Comparison of ENCODE assay signal across 23 cellular contexts in the genomic region with DNA sequence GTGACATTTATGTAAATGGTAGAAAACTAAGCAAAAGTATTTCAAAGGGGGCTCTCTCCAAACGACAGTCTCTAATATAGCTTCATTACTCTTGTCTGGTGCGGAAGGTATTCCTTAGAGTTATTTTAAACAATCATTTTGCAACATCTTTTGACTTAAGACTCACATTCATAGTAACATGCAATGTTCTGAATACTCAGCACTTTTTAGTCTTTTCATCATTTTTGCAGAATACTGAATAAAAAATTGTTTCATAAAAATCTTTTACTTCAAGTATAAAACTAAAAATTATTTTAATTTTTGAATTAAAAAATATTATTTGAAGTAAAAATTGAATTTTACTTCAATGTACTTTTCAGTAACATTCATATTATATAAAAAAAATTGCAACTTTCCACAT.
A peak's percentile ranks its signal among the peaks of the same experiment; 100 is the strongest.
DNase-seq lines count a peak whose midpoint lies in the region; ATAC-seq, FAIRE-seq and TF ChIP-seq lines count a peak whose summit lies in the region.
"Had no signal": no experiment of that assay in that cellular context is flagged by ENCODE, and none has a peak within 500 bp of the region (broad histone marks: within the 10 kb centered on the region; RNA-seq: fewer than 3 reads in every experiment).

No MANE protein-coding gene starts in this region.

- no peaks in the 10 kb centered on the region for H3K27me3 Mint-ChIP-seq in nephron progenitor cell (ENCODE audit: low read depth, poor library complexity)

- no peak for TF ChIP-seq EP300 in HepG2 (IDR thresholded peaks at IDR 0.05; ENCODE audit: low read depth in 2 of 2, low read length in 2 of 2)
- no peak for TF ChIP-seq EP300 in HepG2 (CRISPR knock-in tag; IDR thresholded peaks at IDR 0.05; ENCODE audit: borderline replicate concordance)

- H3K4me3 Mint-ChIP-seq in nephron progenitor cell = no peak overlapping the region
- H3K4me3 Mint-ChIP-seq: CD8-positive, alpha-beta T cell; HFFc6 had no signal

- H3K9me3 ChIP-seq in HepG2 (ENCODE audit: low read length) (no peaks in the 10 kb centered on the region), right lobe of liver (no peaks in the 10 kb centered on the region), kidney (ENCODE audit: control insufficient read depth in 1 of 2, low read length in 2 of 2) (no peaks in the 10 kb centered on the region)
- H3K9me3 ChIP-seq: BLaER1 treated with 17β-estradiol and CSF1 and Interleukin-3, amounts not matched to agents 10 nM and 100 nM had no signal

- H3K9ac ChIP-seq in HepG2 (ENCODE audit: insufficient read depth, low read depth, low read length) = no peak overlapping the region
- H3K9ac ChIP-seq in kidney (ENCODE audit: low read length in 2 of 2) = no peak overlapping the region
- H3K9ac ChIP-seq: BLaER1 treated with 17β-estradiol and CSF1 and Interleukin-3, amounts not matched to agents 10 nM and 100 nM; KMS-11 had no signal

- no peaks in the 10 kb centered on the region for H4K20me1 ChIP-seq in HepG2 (ENCODE audit: insufficient read depth, low read length)
- H4K20me1 ChIP-seq: BLaER1 treated with 17β-estradiol and CSF1 and Interleukin-3, amounts not matched to agents 10 nM and 100 nM had no signal

- ATAC-seq in HepG2 (no peak), right lobe of liver (no peak), GM21786 (IDR thresholded peaks at IDR 0.05; ENCODE audit: unreplicated experiment) (no peak)
- ATAC-seq: CD8-positive, alpha-beta T cell; HCT116 had no signal

- intact Hi-C loops in HepG2 (cut with micrococcal nuclease; ENCODE audit: unreplicated experiment) (no loop called here), right lobe of liver (cut with DNase I) (no loop called here), kidney (cut with DNase I) (no loop called here)

- DNase-seq in HepG2 (ENCODE audit: low spot score) = no peak
- DNase-seq in right lobe of liver = no peak
- no peak for DNase-seq in kidney
- no peak for DNase-seq in nephron progenitor cell
- DNase-seq in COLO668 (lab: John Stamatoyannopoulos, UW; ENCODE audit: unreplicated experiment) = no peak
- DNase-seq: CD8-positive, alpha-beta T cell; COR-L47; DMS 273 treated with DMSO at 0.1 percent for 48 hours; DMS53; DND-41; EL; GOT3; H7; HFFc6 had no signal

- no peak overlapping the region for H3K4me3 ChIP-seq in HepG2 (replicated peaks in 1 of 3; ENCODE audit: insufficient read depth in 1 of 3, low read depth in 2 of 3, low read length in 3 of 3)
- H3K4me3 ChIP-seq in right lobe of liver = no peak overlapping the region
- no peak overlapping the region for H3K4me3 ChIP-seq in kidney (ENCODE audit: low read length in 2 of 2)
- H3K4me3 ChIP-seq: BLaER1 treated with 17β-estradiol and CSF1 and Interleukin-3, amounts not matched to agents 10 nM and 100 nM had no signal

- no peak overlapping the region for H3K27ac Mint-ChIP-seq in nephron progenitor cell
- H3K27ac Mint-ChIP-seq: CD8-positive, alpha-beta T cell; HFFc6 had no signal

- TF ChIP-seq RAD21 in HepG2 (CRISPR knock-in tag; IDR thresholded peaks at IDR 0.05) = no peak

- no peak overlapping the region for H3K27ac ChIP-seq in HepG2 (ENCODE audit: extremely low read length, insufficient read depth, low read length)
- no peak overlapping the region for H3K27ac ChIP-seq in right lobe of liver
- H3K27ac ChIP-seq in kidney (ENCODE audit: low read depth in 2 of 2, low read length in 2 of 2) = no peak overlapping the region
- H3K27ac ChIP-seq: 22Rv1; BLaER1 treated with 17β-estradiol and CSF1 and Interleukin-3, amounts not matched to agents 10 nM and 100 nM; KMS-11 had no signal

- H3K4me2 ChIP-seq in HepG2 (ENCODE audit: low read depth, low read length) = no peak overlapping the region
- H3K4me2 ChIP-seq: BLaER1 treated with 17β-estradiol and CSF1 and Interleukin-3, amounts not matched to agents 10 nM and 100 nM; KMS-11 had no signal

- WGBS in HepG2 (ENCODE audit: low lambda C conversion rate) = 29% methylated on average over 2 of the region's 2 CpGs
- WGBS in right lobe of liver (ENCODE audit: insufficient coverage, low coverage, low lambda C conversion rate, missing lambda C conversion rate) = 71% methylated on average over 2 of the region's 2 CpGs

- no peak overlapping the region for H2AFZ ChIP-seq in HepG2 (ENCODE audit: low read length)

- H3K79me2 ChIP-seq in HepG2 (ENCODE audit: insufficient read depth, low read length) = no peaks in the 10 kb centered on the region

- in situ Hi-C loops in HepG2 (cut with HindIII; ENCODE audit: extremely low pct_ligation_motif_present, low pct_unique_long_range_greater_than_20kb) = no loop called here

- FAIRE-seq in HepG2 (lab: Jason Lieb, UNC) (no peak), colon (lab: Jason Lieb, UNC) (peak; percentile 72), kidney (lab: Jason Lieb, UNC) (peak; percentile 93)
- FAIRE-seq: GM12892, GM18507, HTR-8/SVneo had no signal

- TF ChIP-seq CTCF in HepG2 (CRISPR knock-in tag; IDR thresholded peaks at IDR 0.05) (no peak), right lobe of liver (IDR thresholded peaks at IDR 0.05) (no peak), kidney (IDR thresholded peaks at IDR 0.05; ENCODE audit: borderline replicate concordance, extremely low read depth, insufficient read depth) (no peak), nephron progenitor cell (IDR thresholded peaks at IDR 0.05) (no peak)

- H3K4me1 ChIP-seq in HepG2 (ENCODE audit: insufficient read depth, low read length) (no peaks in the 10 kb centered on the region), right lobe of liver (no peaks in the 10 kb centered on the region), kidney (ENCODE audit: control insufficient read depth in 1 of 2, insufficient read depth in 1 of 2, low read depth in 1 of 2, low read length in 2 of 2) (no peaks in the 10 kb centered on the region)
- H3K4me1 ChIP-seq: BLaER1 treated with 17β-estradiol and CSF1 and Interleukin-3, amounts not matched to agents 10 nM and 100 nM had no signal

- H3K27me3 ChIP-seq in HepG2 (ENCODE audit: control insufficient read depth in 1 of 2, insufficient read depth in 2 of 2, low read length in 2 of 2) = no peaks in the 10 kb centered on the region
- H3K27me3 ChIP-seq in right lobe of liver = no peaks in the 10 kb centered on the region
- H3K27me3 ChIP-seq: BLaER1 treated with 17β-estradiol and CSF1 and Interleukin-3, amounts not matched to agents 10 nM and 100 nM had no signal

- H3K36me3 ChIP-seq in HepG2 (replicated peaks in 1 of 2; ENCODE audit: control insufficient read depth in 1 of 2, insufficient read depth in 2 of 2, low read length in 2 of 2) = no peaks in the 10 kb centered on the region
- H3K36me3 ChIP-seq in right lobe of liver = no peaks in the 10 kb centered on the region
- H3K36me3 ChIP-seq in kidney (ENCODE audit: control insufficient read depth in 1 of 2, insufficient read depth in 2 of 2, low read length in 2 of 2) = no peaks in the 10 kb centered on the region
- H3K36me3 ChIP-seq: BLaER1 treated with 17β-estradiol and CSF1 and Interleukin-3, amounts not matched to agents 10 nM and 100 nM had no signal

- no TSS peak for BruUV-seq in HepG2 (replicated peaks; lab: Mats Ljungman, UMichigan)

- no peak for TF ChIP-seq POLR2A in HepG2 (IDR thresholded peaks at IDR 0.05; ENCODE audit: insufficient read depth in 1 of 2, low read depth in 2 of 2, low read length in 2 of 2)
- no peak for TF ChIP-seq POLR2A in right lobe of liver (IDR thresholded peaks at IDR 0.05)

- H3K36me3 Mint-ChIP-seq in nephron progenitor cell (ENCODE audit: low read depth) = no peaks in the 10 kb centered on the region
- H3K36me3 Mint-ChIP-seq: CD8-positive, alpha-beta T cell had no signal

- no peaks in the 10 kb centered on the region for H3K9me3 Mint-ChIP-seq in nephron progenitor cell
- H3K9me3 Mint-ChIP-seq: CD8-positive, alpha-beta T cell; HFFc6 had no signal

- no peaks in the 10 kb centered on the region for H3K4me1 Mint-ChIP-seq in nephron progenitor cell

- POLR2A ChIA-PET in HepG2 (lab: Yijun Ruan, JAX) = no interaction called here

- CTCF ChIA-PET in HepG2 (lab: Yijun Ruan, JAX; ENCODE audit: low intra/inter-chr PET ratio, low total read pairs) = no interaction called here

TF ChIP-seq in HepG2, 621 proteins besides CTCF, POLR2A, EP300 and RAD21:
- TF ChIP-seq MAFK (conservative IDR thresholded peaks at IDR 0.05 in 1 of 2, IDR thresholded peaks at IDR 0.05 in 1 of 2; ENCODE audit: low read length in 2 of 2) = peak; percentile 18 to 58; a peak in 2 of 4 replicates
- TF ChIP-seq JUND (CRISPR knock-in tag; IDR thresholded peaks at IDR 0.05) = no peak
- peak; percentile 50; the same call in 1 of the 2 replicates for TF ChIP-seq MAFF (IDR thresholded peaks at IDR 0.05; ENCODE audit: low read depth, low read length)
- no peak for TF ChIP-seq FLYWCH1 (CRISPR knock-in tag; IDR thresholded peaks at IDR 0.05)
- no peak for TF ChIP-seq PHF5A (CRISPR knock-in tag; IDR thresholded peaks at IDR 0.05; ENCODE audit: low read depth, unreplicated experiment)
